In the genomic region with DNA sequence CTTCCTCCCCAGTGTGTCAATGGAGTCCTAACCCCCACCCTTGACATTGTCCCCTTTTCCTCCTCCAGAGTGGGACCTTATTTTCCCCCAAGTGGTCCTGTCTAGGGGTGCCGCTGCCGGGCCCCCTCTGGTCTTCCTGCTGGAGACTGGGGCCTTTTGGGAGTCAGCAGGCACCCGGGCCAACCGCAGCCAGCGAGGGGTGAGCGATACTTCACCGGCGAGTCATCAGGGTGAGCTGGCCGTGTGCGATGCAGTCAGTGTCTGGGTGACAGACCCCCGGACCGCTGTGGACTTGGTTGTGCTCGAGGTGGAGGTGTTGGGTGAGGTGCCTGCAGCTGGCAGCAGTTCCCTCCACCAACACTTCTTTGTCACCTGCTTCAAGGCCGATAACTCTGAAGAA, we compare ENCODE assay signal across 17 cellular contexts. TPM values are rescaled to one million over a fixed set of nuclear protein-coding genes. Genes with fewer than 3 reads are reported as not detected.
"Had no signal": no experiment of that assay in that cellular context is flagged by ENCODE, and none has a peak within 500 bp of the region (broad histone marks: within the 10 kb centered on the region; RNA-seq: fewer than 3 reads in every experiment).

No MANE protein-coding gene starts in this region.

RNA-seq across cellular contexts. Expression of gene CGB2, which starts 1.9 kb away (rescaled TPM):
- total RNA-seq: esophagus muscularis mucosa; hepatocyte; liver; lung microvascular endothelial cell; mesenteric fat pad; mononuclear cell; naive thymus-derived CD4-positive, alpha-beta T cell; omental fat pad; psoas muscle; right lobe of liver; skeletal muscle tissue; subcutaneous adipose tissue; tibial nerve; upper lobe of right lung; vagina had no signal
- polyA plus RNA-seq: hepatocyte; liver; naive thymus-derived CD4-positive, alpha-beta T cell had no signal

RNA-seq across cellular contexts. Expression of gene CGB3, which starts 5.6 kb away (rescaled TPM):
- total RNA-seq: esophagus muscularis mucosa; kidney epithelial cell; liver; lung microvascular endothelial cell; mesenteric fat pad; mononuclear cell; naive thymus-derived CD4-positive, alpha-beta T cell; omental fat pad; psoas muscle; right lobe of liver; skeletal muscle tissue; subcutaneous adipose tissue; testis; tibial nerve; upper lobe of right lung; vagina had no signal
- polyA plus RNA-seq: hepatocyte; liver; naive thymus-derived CD4-positive, alpha-beta T cell; psoas muscle had no signal

RNA-seq across cellular contexts. Expression of gene CGB1, which starts 6.9 kb away (rescaled TPM):
- total RNA-seq: esophagus muscularis mucosa; hepatocyte; liver; lung microvascular endothelial cell; mesenteric fat pad; mononuclear cell; naive thymus-derived CD4-positive, alpha-beta T cell; omental fat pad; psoas muscle; right lobe of liver; skeletal muscle tissue; subcutaneous adipose tissue; tibial nerve; upper lobe of right lung; vagina had no signal
- polyA plus RNA-seq: liver; naive thymus-derived CD4-positive, alpha-beta T cell; psoas muscle had no signal

RNA-seq across cellular contexts. Expression of gene LHB, which starts 12.9 kb away (rescaled TPM):
- total RNA-seq: esophagus muscularis mucosa; hepatocyte; liver; lung microvascular endothelial cell; mesenteric fat pad; mononuclear cell; naive thymus-derived CD4-positive, alpha-beta T cell; omental fat pad; psoas muscle; right lobe of liver; skeletal muscle tissue; subcutaneous adipose tissue; upper lobe of right lung; vagina had no signal
- polyA plus RNA-seq: hepatocyte; liver; naive thymus-derived CD4-positive, alpha-beta T cell had no signal

RNA-seq across cellular contexts. Expression of gene CGB5, which starts 13.9 kb away (rescaled TPM):
- total RNA-seq: esophagus muscularis mucosa; kidney epithelial cell; liver; lung microvascular endothelial cell; mesenteric fat pad; mononuclear cell; naive thymus-derived CD4-positive, alpha-beta T cell; omental fat pad; psoas muscle; right lobe of liver; skeletal muscle tissue; subcutaneous adipose tissue; tibial nerve; upper lobe of right lung; vagina had no signal
- polyA plus RNA-seq: liver; naive thymus-derived CD4-positive, alpha-beta T cell had no signal
